1 cellular context compared by ENCODE assay signal in the genomic region with DNA sequence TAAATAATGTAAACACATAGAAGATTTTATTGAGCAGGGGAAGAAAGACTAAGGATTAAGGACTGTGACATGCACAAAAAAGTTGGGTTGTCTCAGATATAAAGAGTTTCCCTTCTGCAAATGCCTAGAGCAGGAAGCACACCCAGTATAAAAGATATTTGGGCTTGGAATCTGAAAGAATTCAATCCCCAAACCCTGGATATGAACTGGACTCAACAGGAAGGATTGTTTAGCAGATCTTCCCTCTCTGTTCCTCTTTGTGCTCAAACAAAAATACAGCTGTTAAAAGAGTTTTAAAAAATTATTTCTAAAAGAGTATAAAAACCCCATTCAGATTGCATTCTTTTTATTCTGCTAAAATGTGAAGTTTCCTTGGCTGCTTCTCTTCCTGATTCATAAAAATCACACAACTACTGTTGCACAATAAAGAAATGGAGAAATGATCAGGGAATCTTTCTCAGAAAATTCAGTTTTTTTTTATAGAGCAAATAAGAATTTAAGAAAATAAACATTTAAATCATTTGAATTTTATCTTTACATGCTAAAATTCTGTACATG.
TF ChIP-seq lines count a peak whose summit lies in the region.

No MANE protein-coding gene starts in this region.

TF ChIP-seq in HEK293T, 16 proteins besides CTCF, POLR2A, EP300 and RAD21 (continued from another document):
- no peak for TF ChIP-seq LEF1 (IDR thresholded peaks at IDR 0.05; ENCODE audit: borderline replicate concordance)
- TF ChIP-seq ARNT (IDR thresholded peaks at IDR 0.05): no peak
- no peak for TF ChIP-seq HDGF (IDR thresholded peaks at IDR 0.05; ENCODE audit: borderline replicate concordance)
- no peak for TF ChIP-seq ELF4 (IDR thresholded peaks at IDR 0.05)
